Comparison of ENCODE assay signal across 8 cellular contexts in the genomic region with DNA sequence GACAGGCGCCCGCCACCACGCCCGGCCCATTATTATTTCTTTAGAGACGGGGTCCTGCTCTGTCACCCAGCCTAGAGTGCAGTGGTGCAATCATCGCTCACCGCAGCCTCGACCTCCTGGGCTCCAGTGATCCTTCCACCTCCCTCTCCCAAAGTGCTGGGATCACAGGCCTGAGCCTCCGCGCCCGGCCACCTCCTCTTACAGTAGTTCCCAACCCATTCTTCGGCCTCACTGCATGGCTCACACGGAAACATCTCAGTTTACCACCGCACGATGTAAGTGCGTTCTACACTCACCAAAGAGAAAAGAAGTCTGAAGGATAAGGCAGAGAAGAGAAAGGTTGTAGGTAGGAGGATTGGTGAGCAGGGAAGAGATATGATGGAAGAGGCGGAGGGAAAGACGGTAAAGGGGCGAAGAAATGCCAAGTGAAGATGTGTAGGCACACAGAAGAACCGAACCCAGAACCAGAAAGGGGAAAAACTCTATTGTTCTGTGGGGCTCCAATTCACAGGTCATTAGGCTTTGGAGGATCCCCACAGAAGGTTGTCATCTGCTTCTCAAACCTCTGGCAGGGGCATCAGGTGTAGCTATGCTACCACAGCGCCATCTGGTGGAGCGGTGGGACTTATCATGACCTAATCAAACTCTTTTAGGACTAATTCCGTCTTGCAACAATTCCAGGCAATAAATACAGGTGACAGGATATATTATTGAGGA.
DNase-seq lines count a peak whose midpoint lies in the region; ATAC-seq and TF ChIP-seq lines count a peak whose summit lies in the region.

No MANE protein-coding gene starts in this region.

- H3K27me3 Mint-ChIP-seq in MCF 10A (ENCODE audit: insufficient read depth, unreplicated experiment) (no peaks in the 10 kb centered on the region), immature natural killer cell (ENCODE audit: low read depth in 3 of 3) (peaks cover 2% of the 10 kb centered on the region in 3 donors)

- no peak overlapping the region for H3K27ac ChIP-seq in VCaP

- H3K4me3 Mint-ChIP-seq in MCF 10A (ENCODE audit: unreplicated experiment), result no peak overlapping the region
- H3K4me3 Mint-ChIP-seq in immature natural killer cell, result no peak overlapping the region

- POLR2A ChIA-PET in MCF 10A (lab: Yijun Ruan, JAX), result interaction anchor here (0.6 to 0.9 kb wide), 2 partner anchors 355 to 847 kb away, joined by 3 to 5 read pairs; no protein-coding TSS in a partner anchor

- no TSS peak for BruUV-seq in MCF 10A (replicated peaks; lab: Mats Ljungman, UMichigan)

- no peak overlapping the region for H3K4me3 ChIP-seq in GM12865 (ENCODE audit: low read depth, low read length)

- H3K36me3 Mint-ChIP-seq in MCF 10A (ENCODE audit: insufficient read depth, unreplicated experiment) (peaks cover 7% of the 10 kb centered on the region), immature natural killer cell (peaks cover 0 to 6% (median 4%) of the 10 kb centered on the region in 3 donors)

- H3K9me3 Mint-ChIP-seq in MCF 10A (ENCODE audit: unreplicated experiment) (no peaks in the 10 kb centered on the region), immature natural killer cell (no peaks in the 10 kb centered on the region)

- DNase-seq in GM12865 (ENCODE audit: low read depth) (peak; percentile 91), NCI-H2196 (lab: John Stamatoyannopoulos, UW; ENCODE audit: unreplicated experiment) (peak; percentile 61), MCF 10A (ENCODE audit: unreplicated experiment) (peak; percentile 96), immature natural killer cell (peak; percentile 66 to 74 (median 70))
- DNase-seq in stimulated activated CD4-positive, alpha-beta T cell treated with anti-CD3 and anti-CD28 coated beads, Interleukin-15, amount 100 ng/mL, for 1 hour (ENCODE audit: low read depth in 1 of 2, low spot score in 1 of 2), result peak; percentile 60 to 73

- peaks cover 53% of the 10 kb centered on the region for H3K4me1 Mint-ChIP-seq in MCF 10A (ENCODE audit: insufficient read depth, unreplicated experiment)
- peaks cover 3 to 5% of the 10 kb centered on the region in 2 donors for H3K4me1 Mint-ChIP-seq in immature natural killer cell

- H3K27ac Mint-ChIP-seq in MCF 10A (ENCODE audit: low read depth, unreplicated experiment) (no peak overlapping the region), immature natural killer cell (peak overlapping the region in 1 of 6 donors; percentile 3)

- peak; percentile 51 for ATAC-seq in HG02981 (IDR thresholded peaks at IDR 0.05; ENCODE audit: unreplicated experiment)
- no peak for ATAC-seq in GM18520 (IDR thresholded peaks at IDR 0.05; ENCODE audit: unreplicated experiment)

- CTCF ChIA-PET in MCF 10A (lab: Yijun Ruan, JAX), result interaction anchor here (0.6 to 5.1 kb wide), 44 partner anchors 9 to 923 kb away, joined by 3 to 131 read pairs (median 4); partner anchors contain the start of gene KIF26B

- TF ChIP-seq CTCF in GM12865 (IDR thresholded peaks at IDR 0.05; ENCODE audit: insufficient read depth, low read depth, low read length, missing control alignments) (peak; percentile 84), VCaP (conservative IDR thresholded peaks at IDR 0.05) (peak; percentile 89), MCF 10A (IDR thresholded peaks at IDR 0.05; ENCODE audit: unreplicated experiment) (peak; percentile 99)

- intact Hi-C loops in MCF 10A (cut with micrococcal nuclease), result loop anchor here (1.0 to 10.0 kb wide), 10 partner anchors 114 to 924 kb away; no protein-coding TSS in a partner anchor
